In the genomic region with DNA sequence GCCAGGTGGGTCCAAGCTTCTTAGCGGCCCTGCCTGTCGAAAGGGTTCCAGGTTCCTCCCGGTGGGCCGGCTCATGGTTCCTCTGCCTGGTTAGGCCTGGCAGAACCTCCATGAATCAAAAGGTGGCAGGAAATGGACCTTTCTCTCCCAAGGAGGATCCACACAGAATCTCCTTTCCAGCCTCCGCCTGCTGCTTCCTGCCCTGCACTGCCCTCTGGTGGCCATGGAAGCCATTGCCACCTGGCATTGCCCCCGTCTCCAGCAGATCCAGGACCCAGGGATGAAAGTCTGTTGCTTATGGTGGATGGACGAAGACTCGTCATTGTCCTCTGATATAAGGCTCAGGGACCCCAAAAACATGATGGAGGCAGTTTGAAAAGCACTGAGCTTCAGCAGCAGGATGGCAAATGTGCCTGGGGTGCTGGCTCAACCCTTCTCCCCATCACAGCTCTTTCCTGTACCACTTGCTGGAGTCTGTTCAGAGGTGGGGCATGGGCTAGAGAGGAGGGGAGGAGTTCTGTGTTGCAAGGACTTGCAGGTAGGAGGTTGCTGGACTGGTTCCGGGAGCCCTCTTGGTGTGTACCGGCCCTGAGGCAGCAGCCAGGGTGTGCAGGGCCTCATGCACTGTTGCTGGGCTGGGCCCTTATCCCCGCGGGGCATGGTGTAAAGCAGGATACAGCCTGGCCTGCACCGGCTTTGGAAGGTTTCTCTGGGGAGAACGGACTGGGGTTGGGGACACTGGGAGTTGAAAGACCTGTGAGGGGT, we compare ENCODE assay signal across 8 cellular contexts. TPM values are rescaled to one million over a fixed set of nuclear protein-coding genes. Genes with fewer than 3 reads are reported as not detected.
DNase-seq lines count a peak whose midpoint lies in the region; ATAC-seq and TF ChIP-seq lines count a peak whose summit lies in the region.

No MANE protein-coding gene starts in this region.

- H3K4me3 ChIP-seq in right cardiac atrium (ENCODE audit: low read length) (no peak overlapping the region), gastrocnemius medialis (no peak overlapping the region)

- TF ChIP-seq CTCF in gastrocnemius medialis (IDR thresholded peaks at IDR 0.05 in 4 of 5, conservative IDR thresholded peaks at IDR 0.05 in 1 of 5), result peak; percentile 90 to 99 (median 95)

- no peaks in the 10 kb centered on the region for H3K9me3 ChIP-seq in T-helper 17 cell (ENCODE audit: control insufficient read depth, low read length, poor library complexity, severe bottlenecking)
- no peaks in the 10 kb centered on the region for H3K9me3 ChIP-seq in right cardiac atrium (ENCODE audit: control insufficient read depth, low read length)
- no peaks in the 10 kb centered on the region for H3K9me3 ChIP-seq in gastrocnemius medialis

- no peak overlapping the region for H3K4me3 Mint-ChIP-seq in T-helper 17 cell

- peaks cover 2% of the 10 kb centered on the region for H3K36me3 Mint-ChIP-seq in T-helper 17 cell (ENCODE audit: low read depth)

- H3K27me3 ChIP-seq in right cardiac atrium (ENCODE audit: control insufficient read depth, insufficient read depth), result no peaks in the 10 kb centered on the region
- no peaks in the 10 kb centered on the region for H3K27me3 ChIP-seq in gastrocnemius medialis

- no peaks in the 10 kb centered on the region for H3K4me1 ChIP-seq in right cardiac atrium (ENCODE audit: control insufficient read depth, insufficient read depth, low read length)
- H3K4me1 ChIP-seq in gastrocnemius medialis, result no peaks in the 10 kb centered on the region

- no peak for TF ChIP-seq POLR2A in gastrocnemius medialis (IDR thresholded peaks at IDR 0.05)

- ATAC-seq in GM21786 (IDR thresholded peaks at IDR 0.05; ENCODE audit: unreplicated experiment) (peak; percentile 43), T-helper 17 cell (peak; percentile 70), right cardiac atrium (peak; percentile 64 to 74), gastrocnemius medialis (peak; percentile 78 to 87), HG03521 (IDR thresholded peaks at IDR 0.05; ENCODE audit: unreplicated experiment) (no peak)

- in situ Hi-C loops in gastrocnemius medialis (cut with MboI; ENCODE audit: low sequenced_read_pairs in 4 of 4), result no loop called here

- intact Hi-C loops in right cardiac atrium (cut with DNase I) (loop anchor here in 1 of 4 donors (5.0 kb wide), 1 partner anchor 58 kb away; the partner anchor contains the start of gene CRHR2), gastrocnemius medialis (cut with DNase I; ENCODE audit: low total_unique reads) (loop anchor here (1.0 to 5.0 kb wide), 3 partner anchors 58 to 143 kb away; partner anchors contain the start of gene CRHR2)

- H3K27ac ChIP-seq in right cardiac atrium (ENCODE audit: low read length), result no peak overlapping the region
- H3K27ac ChIP-seq in gastrocnemius medialis, result no peak overlapping the region

- no peaks in the 10 kb centered on the region for H3K36me3 ChIP-seq in gastrocnemius medialis

- H3K27ac Mint-ChIP-seq in T-helper 17 cell, result no peak overlapping the region

- DNase-seq in COR-L47 (lab: John Stamatoyannopoulos, UW), result peak; percentile 37
- DNase-seq in NCI-H1417 treated with DMSO at 0.1 percent for 48 hours (lab: John Stamatoyannopoulos, UW), result peak; percentile 19
- DNase-seq in T-helper 17 cell, result peak; percentile 57 to 75 (median 67)
- peak; percentile 36 for DNase-seq in amniotic stem cell (lab: John Stamatoyannopoulos, UW)
- DNase-seq in right cardiac atrium, result peak; percentile 68 to 91 (median 89)
- DNase-seq in gastrocnemius medialis, result peak; percentile 40 to 60

- no peaks in the 10 kb centered on the region for H3K27me3 Mint-ChIP-seq in T-helper 17 cell

- 37% methylated on average over 14 of the region's 14 CpGs for WGBS in right cardiac atrium

- H3K4me1 Mint-ChIP-seq in T-helper 17 cell, result peaks cover 36% of the 10 kb centered on the region

RNA-seq across cellular contexts. Expression of gene INMT, which starts 11.3 kb away (rescaled TPM):
- total RNA-seq in T-helper 17 cell (1 to 10 TPM in 1 of 2 donors, under 1 TPM in 1; 0.65 to 1.2 TPM), right cardiac atrium (100 to 1,000 TPM in 3 of 4 donors, 10 to 100 TPM in 1; 87.9 to 180 (median 126) TPM), gastrocnemius medialis (1 to 10 TPM; 1.9 to 8.6 (median 5.5) TPM)
- polyA plus RNA-seq in right cardiac atrium, result 103 TPM

RNA-seq across cellular contexts. Expression of gene MINDY4, which starts 30.6 kb away (rescaled TPM):
- total RNA-seq in T-helper 17 cell (1 to 10 TPM; 1.6 to 1.8 TPM), right cardiac atrium (1 to 10 TPM; 4.0 to 6.0 (median 5.6) TPM), gastrocnemius medialis (1 to 10 TPM; 1.4 to 4.3 (median 3.0) TPM)
- polyA plus RNA-seq in right cardiac atrium, result 2.3 TPM

RNA-seq across cellular contexts. Expression of gene CRHR2, which starts 58.3 kb away (rescaled TPM):
- not detected for total RNA-seq in T-helper 17 cell
- under 1 TPM in 1 of 4 donors, not detected in 3; 0.46 TPM for total RNA-seq in right cardiac atrium
- 0.45 TPM for polyA plus RNA-seq in right cardiac atrium
- total RNA-seq in gastrocnemius medialis, result under 1 TPM in 2 of 4 donors, not detected in 2; 0.07 to 0.52 TPM

Comparison
In these comparisons a context has a peak if more than half of its experiments do, and no peak if none do; other contexts are left out.
1. DNase-seq: peak in every context shown above with its lines; median percentile 89 in right cardiac atrium; 67 in T-helper 17 cell; 50 in gastrocnemius medialis; 37 in COR-L47; 36 in amniotic stem cell; 19 in NCI-H1417 treated with DMSO at 0.1 percent for 48 hours.
2. RNA of gene INMT, which starts 11.3 kb away (total RNA-seq): 87.9 to 180 TPM in right cardiac atrium; 1.9 to 8.6 TPM in gastrocnemius medialis and 0.65 to 1.2 TPM in T-helper 17 cell; every median in the first group is over 4 times any median in the second.